ENCODE assay signal across 1 cellular context in genomic region chr7:55185321-55185802, GRCh38.
TF ChIP-seq lines count a peak whose summit lies in the region.

No MANE protein-coding gene starts in this region.

TF ChIP-seq in GM23338, 12 proteins besides CTCF, POLR2A, EP300 and RAD21 (continued from another document):
- TF ChIP-seq, protein P1, sequence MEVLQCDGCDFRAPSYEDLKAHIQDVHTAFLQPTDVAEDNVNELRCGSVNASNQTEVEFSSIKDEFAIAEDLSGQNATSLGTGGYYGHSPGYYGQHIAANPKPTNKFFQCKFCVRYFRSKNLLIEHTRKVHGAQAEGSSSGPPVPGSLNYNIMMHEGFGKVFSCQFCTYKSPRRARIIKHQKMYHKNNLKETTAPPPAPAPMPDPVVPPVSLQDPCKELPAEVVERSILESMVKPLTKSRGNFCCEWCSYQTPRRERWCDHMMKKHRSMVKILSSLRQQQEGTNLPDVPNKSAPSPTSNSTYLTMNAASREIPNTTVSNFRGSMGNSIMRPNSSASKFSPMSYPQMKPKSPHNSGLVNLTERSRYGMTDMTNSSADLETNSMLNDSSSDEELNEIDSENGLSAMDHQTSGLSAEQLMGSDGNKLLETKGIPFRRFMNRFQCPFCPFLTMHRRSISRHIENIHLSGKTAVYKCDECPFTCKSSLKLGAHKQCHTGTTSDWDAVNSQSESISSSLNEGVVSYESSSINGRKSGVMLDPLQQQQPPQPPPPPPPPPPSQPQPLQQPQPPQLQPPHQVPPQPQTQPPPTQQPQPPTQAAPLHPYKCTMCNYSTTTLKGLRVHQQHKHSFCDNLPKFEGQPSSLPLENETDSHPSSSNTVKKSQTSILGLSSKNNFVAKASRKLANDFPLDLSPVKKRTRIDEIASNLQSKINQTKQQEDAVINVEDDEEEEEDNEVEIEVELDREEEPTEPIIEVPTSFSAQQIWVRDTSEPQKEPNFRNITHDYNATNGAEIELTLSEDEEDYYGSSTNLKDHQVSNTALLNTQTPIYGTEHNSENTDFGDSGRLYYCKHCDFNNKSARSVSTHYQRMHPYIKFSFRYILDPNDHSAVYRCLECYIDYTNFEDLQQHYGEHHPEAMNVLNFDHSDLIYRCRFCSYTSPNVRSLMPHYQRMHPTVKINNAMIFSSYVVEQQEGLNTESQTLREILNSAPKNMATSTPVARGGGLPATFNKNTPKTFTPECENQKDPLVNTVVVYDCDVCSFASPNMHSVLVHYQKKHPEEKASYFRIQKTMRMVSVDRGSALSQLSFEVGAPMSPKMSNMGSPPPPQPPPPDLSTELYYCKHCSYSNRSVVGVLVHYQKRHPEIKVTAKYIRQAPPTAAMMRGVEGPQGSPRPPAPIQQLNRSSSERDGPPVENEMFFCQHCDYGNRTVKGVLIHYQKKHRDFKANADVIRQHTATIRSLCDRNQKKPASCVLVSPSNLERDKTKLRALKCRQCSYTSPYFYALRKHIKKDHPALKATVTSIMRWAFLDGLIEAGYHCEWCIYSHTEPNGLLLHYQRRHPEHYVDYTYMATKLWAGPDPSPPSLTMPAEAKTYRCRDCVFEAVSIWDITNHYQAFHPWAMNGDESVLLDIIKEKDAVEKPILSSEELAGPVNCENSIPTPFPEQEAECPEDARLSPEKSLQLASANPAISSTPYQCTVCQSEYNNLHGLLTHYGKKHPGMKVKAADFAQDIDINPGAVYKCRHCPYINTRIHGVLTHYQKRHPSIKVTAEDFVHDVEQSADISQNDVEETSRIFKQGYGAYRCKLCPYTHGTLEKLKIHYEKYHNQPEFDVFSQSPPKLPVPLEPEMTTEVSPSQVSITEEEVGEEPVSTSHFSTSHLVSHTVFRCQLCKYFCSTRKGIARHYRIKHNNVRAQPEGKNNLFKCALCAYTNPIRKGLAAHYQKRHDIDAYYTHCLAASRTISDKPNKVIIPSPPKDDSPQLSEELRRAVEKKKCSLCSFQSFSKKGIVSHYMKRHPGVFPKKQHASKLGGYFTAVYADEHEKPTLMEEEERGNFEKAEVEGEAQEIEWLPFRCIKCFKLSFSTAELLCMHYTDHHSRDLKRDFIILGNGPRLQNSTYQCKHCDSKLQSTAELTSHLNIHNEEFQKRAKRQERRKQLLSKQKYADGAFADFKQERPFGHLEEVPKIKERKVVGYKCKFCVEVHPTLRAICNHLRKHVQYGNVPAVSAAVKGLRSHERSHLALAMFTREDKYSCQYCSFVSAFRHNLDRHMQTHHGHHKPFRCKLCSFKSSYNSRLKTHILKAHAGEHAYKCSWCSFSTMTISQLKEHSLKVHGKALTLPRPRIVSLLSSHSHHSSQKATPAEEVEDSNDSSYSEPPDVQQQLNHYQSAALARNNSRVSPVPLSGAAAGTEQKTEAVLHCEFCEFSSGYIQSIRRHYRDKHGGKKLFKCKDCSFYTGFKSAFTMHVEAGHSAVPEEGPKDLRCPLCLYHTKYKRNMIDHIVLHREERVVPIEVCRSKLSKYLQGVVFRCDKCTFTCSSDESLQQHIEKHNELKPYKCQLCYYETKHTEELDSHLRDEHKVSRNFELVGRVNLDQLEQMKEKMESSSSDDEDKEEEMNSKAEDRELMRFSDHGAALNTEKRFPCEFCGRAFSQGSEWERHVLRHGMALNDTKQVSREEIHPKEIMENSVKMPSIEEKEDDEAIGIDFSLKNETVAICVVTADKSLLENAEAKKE (CRISPR knock-in tag; IDR thresholded peaks at IDR 0.05) = no peak
- TF ChIP-seq JUNB (IDR thresholded peaks at IDR 0.05; ENCODE audit: unreplicated experiment) = no peak
- TF ChIP-seq, protein P2, sequence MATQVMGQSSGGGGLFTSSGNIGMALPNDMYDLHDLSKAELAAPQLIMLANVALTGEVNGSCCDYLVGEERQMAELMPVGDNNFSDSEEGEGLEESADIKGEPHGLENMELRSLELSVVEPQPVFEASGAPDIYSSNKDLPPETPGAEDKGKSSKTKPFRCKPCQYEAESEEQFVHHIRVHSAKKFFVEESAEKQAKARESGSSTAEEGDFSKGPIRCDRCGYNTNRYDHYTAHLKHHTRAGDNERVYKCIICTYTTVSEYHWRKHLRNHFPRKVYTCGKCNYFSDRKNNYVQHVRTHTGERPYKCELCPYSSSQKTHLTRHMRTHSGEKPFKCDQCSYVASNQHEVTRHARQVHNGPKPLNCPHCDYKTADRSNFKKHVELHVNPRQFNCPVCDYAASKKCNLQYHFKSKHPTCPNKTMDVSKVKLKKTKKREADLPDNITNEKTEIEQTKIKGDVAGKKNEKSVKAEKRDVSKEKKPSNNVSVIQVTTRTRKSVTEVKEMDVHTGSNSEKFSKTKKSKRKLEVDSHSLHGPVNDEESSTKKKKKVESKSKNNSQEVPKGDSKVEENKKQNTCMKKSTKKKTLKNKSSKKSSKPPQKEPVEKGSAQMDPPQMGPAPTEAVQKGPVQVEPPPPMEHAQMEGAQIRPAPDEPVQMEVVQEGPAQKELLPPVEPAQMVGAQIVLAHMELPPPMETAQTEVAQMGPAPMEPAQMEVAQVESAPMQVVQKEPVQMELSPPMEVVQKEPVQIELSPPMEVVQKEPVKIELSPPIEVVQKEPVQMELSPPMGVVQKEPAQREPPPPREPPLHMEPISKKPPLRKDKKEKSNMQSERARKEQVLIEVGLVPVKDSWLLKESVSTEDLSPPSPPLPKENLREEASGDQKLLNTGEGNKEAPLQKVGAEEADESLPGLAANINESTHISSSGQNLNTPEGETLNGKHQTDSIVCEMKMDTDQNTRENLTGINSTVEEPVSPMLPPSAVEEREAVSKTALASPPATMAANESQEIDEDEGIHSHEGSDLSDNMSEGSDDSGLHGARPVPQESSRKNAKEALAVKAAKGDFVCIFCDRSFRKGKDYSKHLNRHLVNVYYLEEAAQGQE (IDR thresholded peaks at IDR 0.05; ENCODE audit: unreplicated experiment) = no peak
- no peak for TF ChIP-seq ZNF114 (CRISPR knock-in tag; IDR thresholded peaks at IDR 0.05)
- no peak for TF ChIP-seq POLR2AphosphoS5 (IDR thresholded peaks at IDR 0.05; ENCODE audit: low read depth)
- TF ChIP-seq CREB1 (CRISPR knock-in tag; IDR thresholded peaks at IDR 0.05; ENCODE audit: low read depth) = no peak
- no peak for TF ChIP-seq ETS1 (IDR thresholded peaks at IDR 0.05)
- TF ChIP-seq NANOG (IDR thresholded peaks at IDR 0.05; ENCODE audit: borderline replicate concordance) = no peak
- TF ChIP-seq STAT1 (IDR thresholded peaks at IDR 0.05; ENCODE audit: unreplicated experiment) = no peak
